8 cellular contexts compared by ENCODE assay signal in the genomic region with DNA sequence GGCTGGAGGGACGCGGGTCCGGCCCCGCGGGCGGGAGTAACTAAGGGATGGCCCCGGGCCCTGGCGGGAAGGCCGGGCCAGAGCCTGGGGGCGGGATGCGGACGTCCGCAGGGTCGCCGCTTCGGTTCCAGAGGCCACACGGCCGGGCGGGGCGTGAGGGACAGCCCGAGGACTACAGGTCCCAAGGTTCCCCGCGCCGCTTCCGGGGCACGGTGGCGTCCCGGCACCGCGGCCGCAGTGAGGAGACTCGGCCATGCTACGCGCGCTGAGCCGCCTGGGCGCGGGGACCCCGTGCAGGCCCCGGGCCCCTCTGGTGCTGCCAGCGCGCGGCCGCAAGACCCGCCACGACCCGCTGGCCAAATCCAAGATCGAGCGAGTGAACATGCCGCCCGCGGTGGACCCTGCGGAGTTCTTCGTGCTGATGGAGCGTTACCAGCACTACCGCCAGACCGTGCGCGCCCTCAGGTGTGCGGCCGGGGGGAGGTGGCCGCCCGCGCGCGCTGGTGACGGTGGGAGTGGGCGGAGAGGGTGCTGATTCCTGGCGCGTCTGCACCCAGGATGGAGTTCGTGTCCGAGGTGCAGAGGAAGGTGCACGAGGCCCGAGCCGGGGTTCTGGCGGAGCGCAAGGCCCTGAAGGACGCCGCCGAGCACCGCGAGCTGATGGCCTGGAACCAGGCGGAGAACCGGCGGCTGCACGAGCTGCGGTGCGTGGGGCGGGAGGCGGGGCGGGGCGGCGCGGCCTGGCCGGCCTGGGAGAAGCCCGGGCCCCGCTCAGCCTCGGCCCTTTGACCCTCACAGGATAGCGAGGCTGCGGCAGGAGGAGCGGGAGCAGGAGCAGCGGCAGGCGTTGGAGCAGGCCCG. TPM values are rescaled to one million over a fixed set of nuclear protein-coding genes. Genes with fewer than 3 reads are reported as not detected.
DNase-seq lines count a peak whose midpoint lies in the region; ATAC-seq lines count a peak whose summit lies in the region.

TSS of gene MRPS26 (plus strand) at position 237 of the 861 bp plus-strand sequence. CDS start at position 254, 17 bp downstream.

- H3K4me1 ChIP-seq in ACC112 (ENCODE audit: control insufficient read depth, insufficient read depth, low read length, unreplicated experiment) = peaks cover 7% of the 10 kb centered on the region

- ATAC-seq in GM18519 (IDR thresholded peaks at IDR 0.05; ENCODE audit: low FRiP score, unreplicated experiment) = peak; percentile 76
- peak; percentile 94 for ATAC-seq in HG03045 (IDR thresholded peaks at IDR 0.05; ENCODE audit: unreplicated experiment)

- peaks cover 10% of the 10 kb centered on the region for H3K79me2 ChIP-seq in ACC112 (ENCODE audit: control insufficient read depth, insufficient read depth, low read length, unreplicated experiment)

- H2AFZ ChIP-seq in ACC112 (ENCODE audit: low read length, unreplicated experiment) = peak within 1 kb of the TSS; percentile 93

- H3K4me3 ChIP-seq in ACC112 (ENCODE audit: low read depth, low read length) = peak within 1 kb of the TSS; percentile 94

- peaks cover 5% of the 10 kb centered on the region; the same call in 1 of the 2 replicates for H3K36me3 ChIP-seq in ACC112 (ENCODE audit: insufficient read depth, low read length)

- DNase-seq in NCI-H2196 treated with DMSO at 0.1 percent for 48 hours (lab: John Stamatoyannopoulos, UW; ENCODE audit: unreplicated experiment) (peak; percentile 83), cerebellum (ENCODE audit: low spot score) (peak; percentile 93), kidney glomerular epithelial cell (lab: John Stamatoyannopoulos, UW) (peak; percentile 61)
- peak; percentile 85 for DNase-seq in activated CD4-positive, CD25-positive, alpha-beta regulatory T cell treated with anti-CD3 and anti-CD28 coated beads, Interleukin-2, amount 50 U/mL, for 72 hours
- peak; percentile 69 to 82 for DNase-seq in stimulated activated CD4-positive, alpha-beta T cell treated with anti-CD3 and anti-CD28 coated beads, Interleukin-15, amount 100 ng/mL, for 48 hours (ENCODE audit: low read depth in 2 of 2)

- H3K27ac ChIP-seq in ACC112 (ENCODE audit: low read depth, low read length) = peak within 1 kb of the TSS; percentile 85

- H3K27me3 ChIP-seq in ACC112 (ENCODE audit: insufficient read depth, low read length) = no peaks in the 10 kb centered on the region

RNA-seq across cellular contexts. Expression of gene MRPS26, which starts in this region (rescaled TPM):
- total RNA-seq in cerebellum = 17.4 TPM

Comparison
In these comparisons a context has a peak if more than half of its experiments do, and no peak if none do; other contexts are left out.
1. Peak in every context shown above with its lines: DNase-seq, ATAC-seq, H3K4me3 ChIP-seq and H3K27ac ChIP-seq.